In genomic region chr1:161174911-161175310, GRCh38 we compare ENCODE assay signal across 1 cellular context.
TF ChIP-seq lines count a peak whose summit lies in the region.

No MANE protein-coding gene starts in this region.

TF ChIP-seq in GM12878, 131 proteins besides CTCF, POLR2A, EP300 and RAD21:
- TF ChIP-seq MTA2 (IDR thresholded peaks at IDR 0.05; ENCODE audit: low read depth): no peak
